Comparison of ENCODE assay signal across 15 cellular contexts in genomic region chrX:109714340-109714958, GRCh38. TPM values are rescaled to one million over a fixed set of nuclear protein-coding genes. Genes with fewer than 3 reads are reported as not detected.
DNase-seq lines count a peak whose midpoint lies in the region; ATAC-seq and TF ChIP-seq lines count a peak whose summit lies in the region.
"Had no signal": no experiment of that assay in that cellular context is flagged by ENCODE, and none has a peak within 500 bp of the region (broad histone marks: within the 10 kb centered on the region; RNA-seq: fewer than 3 reads in every experiment).

No MANE protein-coding gene starts in this region.

- TF ChIP-seq CTCF in HFFc6 (IDR thresholded peaks at IDR 0.05) (no peak), foreskin keratinocyte (conservative IDR thresholded peaks at IDR 0.05) (no peak), tibial nerve (IDR thresholded peaks at IDR 0.05) (no peak)

- peaks cover 66% of the 10 kb centered on the region for H3K4me1 Mint-ChIP-seq in HFFc6 (ENCODE audit: low read depth)
- peaks cover 46% of the 10 kb centered on the region for H3K4me1 Mint-ChIP-seq in activated naive CD8-positive, alpha-beta T cell treated with anti-CD3 and anti-CD28 coated beads, Interleukin-2, amount 50 U/mL, for 24 hours

- DNase-seq in ACHN, result peak; percentile 60
- peak; percentile 69 for DNase-seq in HFFc6
- peak; percentile 78 for DNase-seq in amniotic epithelial cell (ENCODE audit: low read depth)
- peak; percentile 54 to 82 for DNase-seq in foreskin keratinocyte
- no peak for DNase-seq in tibial nerve (ENCODE audit: low spot score in 2 of 2)
- no peak for DNase-seq in activated naive CD8-positive, alpha-beta T cell treated with anti-CD3 and anti-CD28 coated beads, Interleukin-2, amount 50 U/mL, for 24 hours
- no peak for DNase-seq in medulla oblongata (ENCODE audit: extremely low spot score)
- no peak for DNase-seq in NCI-H748 (lab: John Stamatoyannopoulos, UW; ENCODE audit: unreplicated experiment)
- DNase-seq: glutamatergic neuron, GOT3, lower lobe of right lung had no signal

- no peak for TF ChIP-seq EP300 in tibial nerve (IDR thresholded peaks at IDR 0.05)

- 44 to 51% methylated on average over 1 of the region's 1 CpG for WGBS in tibial nerve, 2 donors

- no peak for TF ChIP-seq POLR2A in tibial nerve (IDR thresholded peaks at IDR 0.05)

- in situ Hi-C loops in ACHN (cut with HindIII; ENCODE audit: low pct_ligation_motif_present, low pct_unique_long_range_greater_than_20kb, low sequenced_read_pairs), result no loop called here

- no peaks in the 10 kb centered on the region for H3K9me3 Mint-ChIP-seq in HFFc6
- H3K9me3 Mint-ChIP-seq in activated naive CD8-positive, alpha-beta T cell treated with anti-CD3 and anti-CD28 coated beads, Interleukin-2, amount 50 U/mL, for 24 hours, result no peaks in the 10 kb centered on the region
- H3K9me3 Mint-ChIP-seq: central memory CD8-positive, alpha-beta T cell; IgD-negative memory B cell had no signal

- peak overlapping the region; percentile 79 for H3K27ac Mint-ChIP-seq in HFFc6
- H3K27ac Mint-ChIP-seq in activated naive CD8-positive, alpha-beta T cell treated with anti-CD3 and anti-CD28 coated beads, Interleukin-2, amount 50 U/mL, for 24 hours, result no peak overlapping the region
- H3K27ac Mint-ChIP-seq: IgD-negative memory B cell had no signal

- H3K27me3 ChIP-seq in foreskin keratinocyte (no peaks in the 10 kb centered on the region), tibial nerve (peaks cover 0 to 5% of the 10 kb centered on the region in 2 donors)

- no peaks in the 10 kb centered on the region for H3K36me3 ChIP-seq in tibial nerve
- H3K36me3 ChIP-seq: lower lobe of right lung, prostate gland, thoracic aorta had no signal

- H3K27me3 Mint-ChIP-seq in HFFc6 (ENCODE audit: insufficient read depth), result no peaks in the 10 kb centered on the region
- H3K27me3 Mint-ChIP-seq in activated naive CD8-positive, alpha-beta T cell treated with anti-CD3 and anti-CD28 coated beads, Interleukin-2, amount 50 U/mL, for 24 hours, result no peaks in the 10 kb centered on the region
- H3K27me3 Mint-ChIP-seq: central memory CD8-positive, alpha-beta T cell; IgD-negative memory B cell had no signal

- peak; percentile 99 for ATAC-seq in foreskin keratinocyte
- ATAC-seq in activated naive CD8-positive, alpha-beta T cell treated with anti-CD3 and anti-CD28 coated beads, Interleukin-2, amount 50 U/mL, for 24 hours, result no peak

- no peaks in the 10 kb centered on the region for H3K9me3 ChIP-seq in tibial nerve
- H3K9me3 ChIP-seq: lower lobe of right lung, prostate gland, thoracic aorta had no signal

- H3K27ac ChIP-seq in foreskin keratinocyte, result peak overlapping the region; percentile 17
- H3K27ac ChIP-seq in tibial nerve, result no peak overlapping the region
- H3K27ac ChIP-seq: lower lobe of right lung, prostate gland, thoracic aorta had no signal

- no peaks in the 10 kb centered on the region; the same call in 1 of the 2 replicates for H3K36me3 Mint-ChIP-seq in HFFc6 (ENCODE audit: low read depth)
- H3K36me3 Mint-ChIP-seq in activated naive CD8-positive, alpha-beta T cell treated with anti-CD3 and anti-CD28 coated beads, Interleukin-2, amount 50 U/mL, for 24 hours (ENCODE audit: low read depth), result peaks cover 2% of the 10 kb centered on the region
- H3K36me3 Mint-ChIP-seq: IgD-negative memory B cell had no signal

- H3K4me3 ChIP-seq in tibial nerve, result no peak overlapping the region
- H3K4me3 ChIP-seq: lower lobe of right lung, prostate gland, thoracic aorta had no signal

- no peak overlapping the region for H3K4me3 Mint-ChIP-seq in HFFc6
- no peak overlapping the region for H3K4me3 Mint-ChIP-seq in activated naive CD8-positive, alpha-beta T cell treated with anti-CD3 and anti-CD28 coated beads, Interleukin-2, amount 50 U/mL, for 24 hours
- H3K4me3 Mint-ChIP-seq: central memory CD8-positive, alpha-beta T cell; IgD-negative memory B cell had no signal

- H3K4me1 ChIP-seq in foreskin keratinocyte, result peaks cover 19% of the 10 kb centered on the region
- H3K4me1 ChIP-seq in tibial nerve, result peaks cover 0 to 10% (median 2%) of the 10 kb centered on the region in 4 donors
- H3K4me1 ChIP-seq: prostate gland had no signal

RNA-seq across cellular contexts. Expression of gene ACSL4, which starts 18.6 kb away (rescaled TPM):
- total RNA-seq in HFFc6 (2021; fragmentation: NEBNext Ultra II Directional; extraction: Animal tissue kit (Norgen Biotek cat#: 25700)), result 100 to 1,000 TPM in 2 of 6 experiments, 10 to 100 TPM in 4; 84.2 to 117 (median 92.3) TPM
- total RNA-seq in foreskin keratinocyte, result 91.4 and 97.7 TPM in 2 replicates
- 22.4 and 25.3 TPM in 2 replicates for polyA plus RNA-seq in foreskin keratinocyte
- total RNA-seq in tibial nerve, result 10 to 100 TPM; 17.9 to 68.7 (median 26.6) TPM

Comparison
In these comparisons a context has a peak if more than half of its experiments do, and no peak if none do; other contexts are left out.
1. DNase-seq: peak in ACHN (single experiment), HFFc6 (single experiment), amniotic epithelial cell (single experiment) and foreskin keratinocyte (2 of 2); none in tibial nerve (0 of 2), activated naive CD8-positive, alpha-beta T cell treated with anti-CD3 and anti-CD28 coated beads, Interleukin-2, amount 50 U/mL, for 24 hours (single experiment), medulla oblongata (single experiment) and NCI-H748 (single experiment).